19 cellular contexts compared by ENCODE assay signal in the genomic region with DNA sequence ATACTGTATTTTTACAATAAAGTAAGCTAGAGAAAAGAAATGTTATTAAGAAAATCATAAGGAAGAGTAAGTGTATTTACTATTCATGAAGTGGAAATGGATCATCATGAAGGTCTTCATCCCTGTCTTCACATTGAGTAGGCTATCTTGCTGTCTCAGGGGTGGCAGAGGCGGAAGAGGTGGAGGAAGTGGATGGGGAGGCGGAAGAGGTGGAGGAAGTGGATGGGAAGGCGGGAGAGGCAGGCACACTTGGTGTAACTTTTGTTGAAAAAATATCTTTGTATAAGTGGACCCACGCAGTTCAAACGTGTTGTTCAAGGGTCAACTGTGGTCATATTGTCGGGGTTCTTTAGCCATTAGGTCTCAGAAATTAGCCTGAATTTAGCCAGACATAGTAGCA. TPM values are rescaled to one million over a fixed set of nuclear protein-coding genes. Genes with fewer than 3 reads are reported as not detected.
DNase-seq lines count a peak whose midpoint lies in the region; ATAC-seq and TF ChIP-seq lines count a peak whose summit lies in the region.
"Had no signal": no experiment of that assay in that cellular context is flagged by ENCODE, and none has a peak within 500 bp of the region (broad histone marks: within the 10 kb centered on the region; RNA-seq: fewer than 3 reads in every experiment).

No MANE protein-coding gene starts in this region.

- CTCF ChIA-PET in activated naive CD4-positive, alpha-beta T cell treated with anti-CD3 and anti-CD28 coated beads, Interleukin-2, amount 10 ng/mL, durations not matched to agents 7 days and 5 days (lab: Charles Lee) = interaction anchor here (0.7 to 1.4 kb wide), 3 partner anchors 15 to 116 kb away, joined by 3 to 4 read pairs (median 3); no protein-coding TSS in a partner anchor

- H3K4me3 Mint-ChIP-seq in activated naive CD4-positive, alpha-beta T cell treated with anti-CD3 and anti-CD28 coated beads, Interleukin-2, amount 10 ng/mL, durations not matched to agents 7 days and 5 days = no peak overlapping the region
- H3K4me3 Mint-ChIP-seq in activated T-helper 2 cell treated with anti-CD3 and anti-CD28 coated beads, Interferon-gamma antibody, Interleukin-2, Interleukin-4, amounts not matched to agents 10 μg/mL and 5 μg/mL and 100 μg/mL, durations not matched to agents 14 hours and 24 hours and 36 hours (ENCODE audit: low read depth) = no peak overlapping the region
- H3K4me3 Mint-ChIP-seq in stimulated activated effector memory CD8-positive, alpha-beta T cell treated with anti-CD3 and anti-CD28 coated beads, Interleukin-12 subunit alpha, Interleukin-12 subunit beta, amount 100 ng/mL, for 72 hours = peak overlapping the region; percentile 2
- H3K4me3 Mint-ChIP-seq: WTC11 had no signal

- H3K9me3 ChIP-seq in KOPT-K1 (ENCODE audit: insufficient read depth, low read length, poor library complexity, severe bottlenecking) = no peaks in the 10 kb centered on the region
- H3K9me3 ChIP-seq: prostate gland, SJSA1, tibial artery had no signal

- H3K9me3 Mint-ChIP-seq in activated naive CD4-positive, alpha-beta T cell treated with anti-CD3 and anti-CD28 coated beads, Interleukin-2, amount 10 ng/mL, durations not matched to agents 7 days and 5 days = no peaks in the 10 kb centered on the region
- H3K9me3 Mint-ChIP-seq in activated T-helper 2 cell treated with anti-CD3 and anti-CD28 coated beads, Interferon-gamma antibody, Interleukin-2, Interleukin-4, amounts not matched to agents 10 μg/mL and 5 μg/mL and 100 μg/mL, durations not matched to agents 14 hours and 24 hours and 36 hours = no peaks in the 10 kb centered on the region
- H3K9me3 Mint-ChIP-seq in stimulated activated effector memory CD8-positive, alpha-beta T cell treated with anti-CD3 and anti-CD28 coated beads, Interleukin-12 subunit alpha, Interleukin-12 subunit beta, amount 100 ng/mL, for 72 hours = no peaks in the 10 kb centered on the region
- H3K9me3 Mint-ChIP-seq: WTC11 had no signal

- no peak for ATAC-seq in stimulated activated effector memory CD8-positive, alpha-beta T cell treated with anti-CD3 and anti-CD28 coated beads, Interleukin-12 subunit alpha, Interleukin-12 subunit beta, amount 100 ng/mL, for 72 hours
- ATAC-seq in left cardiac atrium = no peak
- ATAC-seq: WTC11 had no signal

- H3K27ac ChIP-seq in KOPT-K1 (ENCODE audit: low read depth, low read length, poor library complexity, severe bottlenecking) = peak overlapping the region; percentile 72
- H3K27ac ChIP-seq: prostate gland, SJSA1, tibial artery had no signal

- intact Hi-C loops in activated T-helper 2 cell treated with anti-CD3 and anti-CD28 coated beads, Interferon-gamma antibody, Interleukin-2, Interleukin-4, amounts not matched to agents 10 μg/mL and 5 μg/mL and 100 μg/mL, durations not matched to agents 14 hours and 24 hours and 36 hours (cut with micrococcal nuclease) = no loop called here
- intact Hi-C loops in left cardiac atrium (cut with DNase I) = no loop called here

- peak overlapping the region; percentile 50 for H3K27ac Mint-ChIP-seq in activated naive CD4-positive, alpha-beta T cell treated with anti-CD3 and anti-CD28 coated beads, Interleukin-2, amount 10 ng/mL, durations not matched to agents 7 days and 5 days
- H3K27ac Mint-ChIP-seq in activated T-helper 2 cell treated with anti-CD3 and anti-CD28 coated beads, Interferon-gamma antibody, Interleukin-2, Interleukin-4, amounts not matched to agents 10 μg/mL and 5 μg/mL and 100 μg/mL, durations not matched to agents 14 hours and 24 hours and 36 hours = peak overlapping the region; percentile 63
- H3K27ac Mint-ChIP-seq in stimulated activated effector memory CD8-positive, alpha-beta T cell treated with anti-CD3 and anti-CD28 coated beads, Interleukin-12 subunit alpha, Interleukin-12 subunit beta, amount 100 ng/mL, for 72 hours = peak overlapping the region; percentile 75
- H3K27ac Mint-ChIP-seq: WTC11 had no signal

- no peak overlapping the region for H3K4me3 ChIP-seq in foreskin fibroblast (ENCODE audit: low read depth in 1 of 2, low read length in 2 of 2)
- H3K4me3 ChIP-seq: prostate gland, SJSA1, tibial artery had no signal

- no peak for DNase-seq in activated naive CD4-positive, alpha-beta T cell treated with anti-CD3 and anti-CD28 coated beads, Interleukin-2, amount 10 ng/mL, durations not matched to agents 7 days and 5 days
- no peak for DNase-seq in activated naive CD4-positive, alpha-beta T cell (lab: John Stamatoyannopoulos, UW)
- DNase-seq in activated T-helper 2 cell treated with anti-CD3 and anti-CD28 coated beads, Interferon-gamma antibody, Interleukin-2, Interleukin-4, amounts not matched to agents 10 μg/mL and 5 μg/mL and 100 μg/mL, durations not matched to agents 14 hours and 24 hours and 36 hours (ENCODE audit: low spot score) = no peak
- DNase-seq in stimulated activated effector memory CD8-positive, alpha-beta T cell treated with anti-CD3 and anti-CD28 coated beads, Interleukin-12 subunit alpha, Interleukin-12 subunit beta, amount 100 ng/mL, for 72 hours (ENCODE audit: low spot score in 2 of 2) = no peak
- DNase-seq in medulla oblongata (ENCODE audit: extremely low spot score) = no peak
- no peak for DNase-seq in left cardiac atrium
- no peak for DNase-seq in foreskin fibroblast
- DNase-seq: DND-41; glutamatergic neuron; KG1; midbrain; NCI-H1048; NCI-H2029; stimulated activated naive CD4-positive, alpha-beta T cell treated with Interleukin-2 at 50 U/mL for 16 hours; tibial artery had no signal

- no peaks in the 10 kb centered on the region for H3K36me3 ChIP-seq in KOPT-K1 (ENCODE audit: insufficient read depth, low read length)
- H3K36me3 ChIP-seq: prostate gland, SJSA1, tibial artery had no signal

- no peaks in the 10 kb centered on the region for H3K27me3 Mint-ChIP-seq in activated naive CD4-positive, alpha-beta T cell treated with anti-CD3 and anti-CD28 coated beads, Interleukin-2, amount 10 ng/mL, durations not matched to agents 7 days and 5 days
- no peaks in the 10 kb centered on the region for H3K27me3 Mint-ChIP-seq in activated T-helper 2 cell treated with anti-CD3 and anti-CD28 coated beads, Interferon-gamma antibody, Interleukin-2, Interleukin-4, amounts not matched to agents 10 μg/mL and 5 μg/mL and 100 μg/mL, durations not matched to agents 14 hours and 24 hours and 36 hours (ENCODE audit: low read depth)

- H3K4me1 Mint-ChIP-seq in activated naive CD4-positive, alpha-beta T cell treated with anti-CD3 and anti-CD28 coated beads, Interleukin-2, amount 10 ng/mL, durations not matched to agents 7 days and 5 days = peaks cover 25% of the 10 kb centered on the region
- peaks cover 22% of the 10 kb centered on the region for H3K4me1 Mint-ChIP-seq in activated T-helper 2 cell treated with anti-CD3 and anti-CD28 coated beads, Interferon-gamma antibody, Interleukin-2, Interleukin-4, amounts not matched to agents 10 μg/mL and 5 μg/mL and 100 μg/mL, durations not matched to agents 14 hours and 24 hours and 36 hours (ENCODE audit: low read depth)
- peaks cover 18% of the 10 kb centered on the region for H3K4me1 Mint-ChIP-seq in stimulated activated effector memory CD8-positive, alpha-beta T cell treated with anti-CD3 and anti-CD28 coated beads, Interleukin-12 subunit alpha, Interleukin-12 subunit beta, amount 100 ng/mL, for 72 hours
- H3K4me1 Mint-ChIP-seq: WTC11 had no signal

- TF ChIP-seq CTCF in foreskin fibroblast (IDR thresholded peaks at IDR 0.05; ENCODE audit: low read depth, low read length) = no peak

- H3K36me3 Mint-ChIP-seq in activated naive CD4-positive, alpha-beta T cell treated with anti-CD3 and anti-CD28 coated beads, Interleukin-2, amount 10 ng/mL, durations not matched to agents 7 days and 5 days = peaks cover 6% of the 10 kb centered on the region
- H3K36me3 Mint-ChIP-seq in activated T-helper 2 cell treated with anti-CD3 and anti-CD28 coated beads, Interferon-gamma antibody, Interleukin-2, Interleukin-4, amounts not matched to agents 10 μg/mL and 5 μg/mL and 100 μg/mL, durations not matched to agents 14 hours and 24 hours and 36 hours (ENCODE audit: low read depth) = peaks cover 12% of the 10 kb centered on the region
- H3K36me3 Mint-ChIP-seq in stimulated activated effector memory CD8-positive, alpha-beta T cell treated with anti-CD3 and anti-CD28 coated beads, Interleukin-12 subunit alpha, Interleukin-12 subunit beta, amount 100 ng/mL, for 72 hours = no peaks in the 10 kb centered on the region
- H3K36me3 Mint-ChIP-seq: WTC11 had no signal

RNA-seq across cellular contexts. Expression of gene PIGL, which starts 50.2 kb away (rescaled TPM):
- 40.1 and 40.6 TPM in 2 replicates for total RNA-seq in activated T-helper 2 cell treated with anti-CD3 and anti-CD28 coated beads, Interferon-gamma antibody, Interleukin-2, Interleukin-4, amounts not matched to agents 10 μg/mL and 5 μg/mL and 100 μg/mL, durations not matched to agents 14 hours and 24 hours and 36 hours
- 10 to 100 TPM in 1 of 2 donors, 1 to 10 TPM in 1; 9.7 to 18.0 TPM for total RNA-seq in left cardiac atrium

RNA-seq across cellular contexts. Expression of gene NCOR1, which starts 51.8 kb away (rescaled TPM):
- 134 and 139 TPM in 2 replicates for total RNA-seq in activated T-helper 2 cell treated with anti-CD3 and anti-CD28 coated beads, Interferon-gamma antibody, Interleukin-2, Interleukin-4, amounts not matched to agents 10 μg/mL and 5 μg/mL and 100 μg/mL, durations not matched to agents 14 hours and 24 hours and 36 hours
- 10 to 100 TPM; 59.6 to 65.7 TPM for total RNA-seq in left cardiac atrium
